Comparison of ENCODE assay signal across 20 cellular contexts in genomic region chr6:169646906-169647567, GRCh38. TPM values are rescaled to one million over a fixed set of nuclear protein-coding genes. Genes with fewer than 3 reads are reported as not detected.
DNase-seq lines count a peak whose midpoint lies in the region; ATAC-seq and TF ChIP-seq lines count a peak whose summit lies in the region.
"Had no signal": no experiment of that assay in that cellular context is flagged by ENCODE, and none has a peak within 500 bp of the region (broad histone marks: within the 10 kb centered on the region; RNA-seq: fewer than 3 reads in every experiment).

No MANE protein-coding gene starts in this region.

- no peak for ATAC-seq in GM19351 (IDR thresholded peaks at IDR 0.05; ENCODE audit: unreplicated experiment)
- ATAC-seq: PC-3 had no signal

- H3K9me3 ChIP-seq in endodermal cell (ENCODE audit: control insufficient read depth, low read length): peaks cover 7% of the 10 kb centered on the region
- H3K9me3 ChIP-seq: SJCRH30 had no signal

- no peaks in the 10 kb centered on the region for H3K27me3 ChIP-seq in endodermal cell (ENCODE audit: control insufficient read depth, insufficient read depth, low read length, poor library complexity, severe bottlenecking)
- H3K27me3 ChIP-seq: SJCRH30 had no signal

- no peak overlapping the region for H3K27ac ChIP-seq in endodermal cell (ENCODE audit: low read depth, low read length)
- H3K27ac ChIP-seq: 22Rv1, SJCRH30 had no signal

- H3K4me1 ChIP-seq in endodermal cell (ENCODE audit: control insufficient read depth, insufficient read depth, low read length): no peaks in the 10 kb centered on the region
- H3K4me1 ChIP-seq: SJCRH30 had no signal

- no peaks in the 10 kb centered on the region for H3K27me3 Mint-ChIP-seq in endodermal cell (ENCODE audit: insufficient read depth)
- no peaks in the 10 kb centered on the region for H3K27me3 Mint-ChIP-seq in type B pancreatic cell
- H3K27me3 Mint-ChIP-seq: B cell; CD4-positive, CD25-positive, alpha-beta regulatory T cell had no signal

- 93 to 95% methylated on average over 17 to 19 of the region's 19 CpGs for WGBS in endodermal cell (ENCODE audit: insufficient coverage in 1 of 2, insufficient read length in 1 of 2), 2 experiments

- H3K4me3 Mint-ChIP-seq in endodermal cell (no peak overlapping the region), type B pancreatic cell (no peak overlapping the region)
- H3K4me3 Mint-ChIP-seq: B cell had no signal

- DNase-seq in NCI-H1417 (lab: John Stamatoyannopoulos, UW) (peak in 2 of 3 experiments; percentile 18 to 50), NCI-H1417 treated with DMSO at 0.1 percent for 48 hours (lab: John Stamatoyannopoulos, UW) (no peak), endodermal cell (no peak), mesenteric fat pad (ENCODE audit: low spot score) (peak; percentile 76), type B pancreatic cell (ENCODE audit: extremely low spot score, unreplicated experiment) (peak; percentile 50), NCI-H1930 (lab: John Stamatoyannopoulos, UW) (no peak), OCI-M2 (lab: John Stamatoyannopoulos, UW; ENCODE audit: unreplicated experiment) (no peak)
- DNase-seq: Calu3; CD4-positive, CD25-positive, alpha-beta regulatory T cell; DMS79; KG1; NCI-H146; NCI-H2081 treated with DMSO at 0.1 percent for 48 hours; NCI-H2227 treated with DMSO at 0.1 percent for 48 hours; NCI-H526; PC-3; SJCRH30 had no signal

- no peak overlapping the region for H3K4me3 ChIP-seq in endodermal cell (ENCODE audit: low read length)
- H3K4me3 ChIP-seq: SJCRH30 had no signal

- no peak overlapping the region for H3K9ac ChIP-seq in endodermal cell (ENCODE audit: extremely low read depth, low read length, poor library complexity, severe bottlenecking)

- peaks cover 5% of the 10 kb centered on the region for H3K9me3 Mint-ChIP-seq in endodermal cell
- no peaks in the 10 kb centered on the region for H3K9me3 Mint-ChIP-seq in type B pancreatic cell

- H3K36me3 ChIP-seq in endodermal cell (ENCODE audit: control insufficient read depth, insufficient read depth, low read length): peaks cover 41% of the 10 kb centered on the region

- H3K4me1 Mint-ChIP-seq in endodermal cell: peaks cover 6% of the 10 kb centered on the region
- H3K4me1 Mint-ChIP-seq in type B pancreatic cell (ENCODE audit: unreplicated experiment): no peaks in the 10 kb centered on the region
- H3K4me1 Mint-ChIP-seq: B cell had no signal

- H3K27ac Mint-ChIP-seq in endodermal cell (peak overlapping the region; percentile 58), type B pancreatic cell (no peak overlapping the region)
- H3K27ac Mint-ChIP-seq: B cell; CD4-positive, CD25-positive, alpha-beta regulatory T cell had no signal

- H3K36me3 Mint-ChIP-seq in endodermal cell (ENCODE audit: low read depth): peaks cover 35% of the 10 kb centered on the region
- peaks cover 4% of the 10 kb centered on the region for H3K36me3 Mint-ChIP-seq in type B pancreatic cell
- H3K36me3 Mint-ChIP-seq: CD4-positive, CD25-positive, alpha-beta regulatory T cell had no signal

- no peak for TF ChIP-seq CTCF in endodermal cell (conservative IDR thresholded peaks at IDR 0.05)
- TF ChIP-seq CTCF in type B pancreatic cell (conservative IDR thresholded peaks at IDR 0.05): no peak

RNA-seq across cellular contexts. Expression of gene WDR27, which starts 54.8 kb away (rescaled TPM):
- 100 to 1,000 TPM in 1 of 2 donors, 10 to 100 TPM in 1; 94.4 to 110 TPM for total RNA-seq in endodermal cell
- polyA plus RNA-seq in endodermal cell (2013, experiment 1 of 2): 93.7 TPM
- 75.1 TPM for polyA plus RNA-seq in endodermal cell (2013, experiment 2 of 2)
- 24.6 TPM for total RNA-seq in mesenteric fat pad
- total RNA-seq in type B pancreatic cell (ENCODE audit: low replicate concordance): 61.2 and 112 TPM in 2 replicates

RNA-seq across cellular contexts. Expression of gene C6orf120, which starts 54.9 kb away (rescaled TPM):
- 10 to 100 TPM; 24.0 to 29.7 TPM for total RNA-seq in endodermal cell
- polyA plus RNA-seq in endodermal cell (2013, experiment 1 of 2): 36.7 TPM
- polyA plus RNA-seq in endodermal cell (2013, experiment 2 of 2): 32.7 TPM
- total RNA-seq in mesenteric fat pad: 34.4 TPM
- 30.4 and 30.8 TPM in 2 replicates for total RNA-seq in type B pancreatic cell (ENCODE audit: low replicate concordance)

Comparison
In these comparisons a context has a peak if more than half of its experiments do, and no peak if none do; other contexts are left out.
1. DNase-seq: peak in NCI-H1417 (2 of 3), mesenteric fat pad (single experiment) and type B pancreatic cell (single experiment); none in NCI-H1417 treated with DMSO at 0.1 percent for 48 hours (single experiment), endodermal cell (single experiment), NCI-H1930 (0 of 2) and OCI-M2 (single experiment).